17 cellular contexts compared by ENCODE assay signal in the genomic region with DNA sequence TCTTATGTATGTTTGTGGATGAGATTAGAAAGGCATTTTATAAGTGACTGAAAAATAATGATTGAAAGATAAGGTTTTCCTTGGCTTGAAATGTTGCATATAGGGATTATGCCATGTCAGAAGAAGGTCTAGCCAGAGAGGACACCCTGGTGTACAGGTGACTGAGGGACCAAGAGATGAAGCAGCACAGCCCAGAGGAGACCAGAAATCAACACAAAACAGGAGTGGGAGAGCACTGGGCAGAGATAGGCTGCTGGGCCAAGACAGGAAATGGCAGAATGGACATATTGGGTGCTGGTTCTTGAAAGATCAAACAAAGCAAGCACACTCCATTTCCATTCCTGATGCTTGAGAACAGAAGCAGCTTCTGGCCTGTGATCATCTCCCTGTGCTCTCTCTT. TPM values are rescaled to one million over a fixed set of nuclear protein-coding genes. Genes with fewer than 3 reads are reported as not detected.
DNase-seq lines count a peak whose midpoint lies in the region; ATAC-seq and TF ChIP-seq lines count a peak whose summit lies in the region.
"Had no signal": no experiment of that assay in that cellular context is flagged by ENCODE, and none has a peak within 500 bp of the region (broad histone marks: within the 10 kb centered on the region; RNA-seq: fewer than 3 reads in every experiment).

No MANE protein-coding gene starts in this region.

- DNase-seq in DMS53 (lab: John Stamatoyannopoulos, UW): peak; percentile 17
- no peak for DNase-seq in DMS53 treated with DMSO at 0.1 percent for 48 hours (lab: John Stamatoyannopoulos, UW; ENCODE audit: unreplicated experiment)
- DNase-seq in Karpas-422: no peak
- DNase-seq in SK-N-SH: no peak
- no peak for DNase-seq in osteoblast (ENCODE audit: insufficient read length, low spot score, missing footprints)
- DNase-seq in tibial artery: no peak
- DNase-seq: Caco-2, DMS79, NCI-H1092 treated with DMSO at 0.1 percent for 48 hours, NCI-H1694, NCI-H2171, SJCRH30 had no signal

- POLR2A ChIA-PET in SK-N-SH (lab: Yijun Ruan, JAX): no interaction called here

- H3K4me3 ChIP-seq in Karpas-422 (ENCODE audit: low read length) (no peak overlapping the region), SK-N-SH (ENCODE audit: low read depth in 2 of 2, low read length in 1 of 2) (peak overlapping the region in 1 of 2 experiments; percentile 26; a peak in 1 of 4 replicates), osteoblast (ENCODE audit: insufficient read depth, low read length) (no peak overlapping the region), tibial artery (no peak overlapping the region)
- H3K4me3 ChIP-seq: HAP-1, SJCRH30 had no signal

- intact Hi-C loops in tibial artery (cut with DNase I; ENCODE audit: low total_unique reads): no loop called here

- H3K79me2 ChIP-seq in Karpas-422 (ENCODE audit: low read length): no peaks in the 10 kb centered on the region
- H3K79me2 ChIP-seq in SK-N-SH (ENCODE audit: insufficient read depth): no peaks in the 10 kb centered on the region
- no peaks in the 10 kb centered on the region for H3K79me2 ChIP-seq in osteoblast (ENCODE audit: insufficient read depth, low read length)

- H3K4me1 ChIP-seq in Karpas-422 (ENCODE audit: low read length) (peaks cover 5% of the 10 kb centered on the region), SK-N-SH (ENCODE audit: control insufficient read depth in 1 of 2, insufficient read depth in 2 of 2, low read depth in 1 of 2, low read length in 1 of 2) (peaks cover 0 to 5% of the 10 kb centered on the region in 2 experiments; a peak in 1 of 4 replicates), osteoblast (ENCODE audit: insufficient read depth, low read length) (peaks cover 3% of the 10 kb centered on the region), tibial artery (peaks cover 0 to 7% (median 0%) of the 10 kb centered on the region in 4 donors)
- H3K4me1 ChIP-seq: Caco-2, HAP-1, SJCRH30 had no signal

- no peak for ATAC-seq in GM19351 (IDR thresholded peaks at IDR 0.05; ENCODE audit: unreplicated experiment)
- no peak for ATAC-seq in HG03159 (IDR thresholded peaks at IDR 0.05; ENCODE audit: unreplicated experiment)

- no peak overlapping the region for H3K4me2 ChIP-seq in Karpas-422 (ENCODE audit: low read depth, low read length, poor library complexity, severe bottlenecking)
- H3K4me2 ChIP-seq in SK-N-SH: peak overlapping the region; percentile 56
- H3K4me2 ChIP-seq in osteoblast (ENCODE audit: insufficient read depth, low read length): no peak overlapping the region

- CTCF ChIA-PET in SK-N-SH (lab: Yijun Ruan, JAX): no interaction called here

- H3K9me3 ChIP-seq in Karpas-422 (ENCODE audit: low read length) (no peaks in the 10 kb centered on the region), SK-N-SH (no peaks in the 10 kb centered on the region), osteoblast (ENCODE audit: low read depth, low read length) (no peaks in the 10 kb centered on the region), tibial artery (no peaks in the 10 kb centered on the region)
- H3K9me3 ChIP-seq: Caco-2, HAP-1, SJCRH30 had no signal

- peaks cover 7% of the 10 kb centered on the region for H3F3A ChIP-seq in SK-N-SH (replicated peaks; ENCODE audit: insufficient read depth)

- H3K9me2 ChIP-seq in Karpas-422 (replicated peaks; ENCODE audit: insufficient read depth, low read length): no peaks in the 10 kb centered on the region
- H3K9me2 ChIP-seq in SK-N-SH: no peaks in the 10 kb centered on the region

- TF ChIP-seq EP300 in SK-N-SH (IDR thresholded peaks at IDR 0.05; ENCODE audit: borderline replicate concordance in 1 of 2, low read depth in 1 of 2, low read length in 1 of 2): no peak

- H4K20me1 ChIP-seq in Karpas-422 (ENCODE audit: insufficient read depth, low read depth, low read length) (no peaks in the 10 kb centered on the region), SK-N-SH (ENCODE audit: insufficient read depth) (no peaks in the 10 kb centered on the region), osteoblast (ENCODE audit: insufficient read depth, low read length) (no peaks in the 10 kb centered on the region)

- TF ChIP-seq CTCF in SK-N-SH (IDR thresholded peaks at IDR 0.05) (no peak), osteoblast (IDR thresholded peaks at IDR 0.05; ENCODE audit: extremely low read depth, low read depth, low read length) (no peak), tibial artery (IDR thresholded peaks at IDR 0.05) (no peak)

- H2AFZ ChIP-seq in Karpas-422 (ENCODE audit: low read length): peak overlapping the region; percentile 12; the same call in 1 of the 2 replicates
- H2AFZ ChIP-seq in SK-N-SH (ENCODE audit: low read depth): peak overlapping the region; percentile 42
- peak overlapping the region; percentile 4 for H2AFZ ChIP-seq in osteoblast (ENCODE audit: low read length)

- H3K9ac ChIP-seq in Karpas-422 (ENCODE audit: low read length): no peak overlapping the region
- H3K9ac ChIP-seq in SK-N-SH: no peak overlapping the region

- no peak for TF ChIP-seq RAD21 in SK-N-SH (IDR thresholded peaks at IDR 0.05; ENCODE audit: low read length)

- no peaks in the 10 kb centered on the region for H3K36me3 ChIP-seq in Karpas-422 (ENCODE audit: insufficient read depth, low read length)
- H3K36me3 ChIP-seq in SK-N-SH (replicated peaks in 1 of 2; ENCODE audit: control insufficient read depth in 1 of 2, insufficient read depth in 2 of 2, low read length in 1 of 2): no peaks in the 10 kb centered on the region
- no peaks in the 10 kb centered on the region for H3K36me3 ChIP-seq in osteoblast (ENCODE audit: insufficient read depth, low read length)
- H3K36me3 ChIP-seq in tibial artery: no peaks in the 10 kb centered on the region
- H3K36me3 ChIP-seq: HAP-1, SJCRH30 had no signal

- H3K27ac ChIP-seq in Karpas-422 (ENCODE audit: low read length): no peak overlapping the region
- peak overlapping the region; percentile 12 to 30; a peak in 2 of 4 replicates for H3K27ac ChIP-seq in SK-N-SH (ENCODE audit: low read depth in 2 of 2, low read length in 1 of 2)
- peak overlapping the region; percentile 6 for H3K27ac ChIP-seq in osteoblast (ENCODE audit: low read depth, low read length)
- H3K27ac ChIP-seq in tibial artery: no peak overlapping the region
- H3K27ac ChIP-seq: 22Rv1, RWPE1, SJCRH30 had no signal

- 0 out of 2 replicates have a peak, but pooled peaks cover 3% of the 10 kb centered on the region for H3K27me3 ChIP-seq in Karpas-422 (ENCODE audit: low read length)
- no peaks in the 10 kb centered on the region for H3K27me3 ChIP-seq in SK-N-SH (ENCODE audit: insufficient read depth)
- no peaks in the 10 kb centered on the region for H3K27me3 ChIP-seq in osteoblast (ENCODE audit: insufficient read depth, low read length)
- H3K27me3 ChIP-seq in tibial artery: no peaks in the 10 kb centered on the region
- H3K27me3 ChIP-seq: SJCRH30 had no signal

TF ChIP-seq in SK-N-SH, 30 proteins besides CTCF, POLR2A, EP300 and RAD21 (continues in another document):
- TF ChIP-seq TAF1 (IDR thresholded peaks at IDR 0.05; ENCODE audit: borderline replicate concordance, low read depth, low read length): no peak
- no peak for TF ChIP-seq MAX (IDR thresholded peaks at IDR 0.05; ENCODE audit: low read depth)
- no peak for TF ChIP-seq EZH2phosphoT487 (IDR thresholded peaks at IDR 0.05; ENCODE audit: borderline replicate concordance, low read depth)
- no peak for TF ChIP-seq RXRA (IDR thresholded peaks at IDR 0.05; ENCODE audit: borderline replicate concordance, low read depth)
- TF ChIP-seq MXI1 (IDR thresholded peaks at IDR 0.05; ENCODE audit: low read depth, low read length): no peak
- TF ChIP-seq NFIC (IDR thresholded peaks at IDR 0.05; ENCODE audit: borderline replicate concordance): no peak
- TF ChIP-seq, protein P1, sequence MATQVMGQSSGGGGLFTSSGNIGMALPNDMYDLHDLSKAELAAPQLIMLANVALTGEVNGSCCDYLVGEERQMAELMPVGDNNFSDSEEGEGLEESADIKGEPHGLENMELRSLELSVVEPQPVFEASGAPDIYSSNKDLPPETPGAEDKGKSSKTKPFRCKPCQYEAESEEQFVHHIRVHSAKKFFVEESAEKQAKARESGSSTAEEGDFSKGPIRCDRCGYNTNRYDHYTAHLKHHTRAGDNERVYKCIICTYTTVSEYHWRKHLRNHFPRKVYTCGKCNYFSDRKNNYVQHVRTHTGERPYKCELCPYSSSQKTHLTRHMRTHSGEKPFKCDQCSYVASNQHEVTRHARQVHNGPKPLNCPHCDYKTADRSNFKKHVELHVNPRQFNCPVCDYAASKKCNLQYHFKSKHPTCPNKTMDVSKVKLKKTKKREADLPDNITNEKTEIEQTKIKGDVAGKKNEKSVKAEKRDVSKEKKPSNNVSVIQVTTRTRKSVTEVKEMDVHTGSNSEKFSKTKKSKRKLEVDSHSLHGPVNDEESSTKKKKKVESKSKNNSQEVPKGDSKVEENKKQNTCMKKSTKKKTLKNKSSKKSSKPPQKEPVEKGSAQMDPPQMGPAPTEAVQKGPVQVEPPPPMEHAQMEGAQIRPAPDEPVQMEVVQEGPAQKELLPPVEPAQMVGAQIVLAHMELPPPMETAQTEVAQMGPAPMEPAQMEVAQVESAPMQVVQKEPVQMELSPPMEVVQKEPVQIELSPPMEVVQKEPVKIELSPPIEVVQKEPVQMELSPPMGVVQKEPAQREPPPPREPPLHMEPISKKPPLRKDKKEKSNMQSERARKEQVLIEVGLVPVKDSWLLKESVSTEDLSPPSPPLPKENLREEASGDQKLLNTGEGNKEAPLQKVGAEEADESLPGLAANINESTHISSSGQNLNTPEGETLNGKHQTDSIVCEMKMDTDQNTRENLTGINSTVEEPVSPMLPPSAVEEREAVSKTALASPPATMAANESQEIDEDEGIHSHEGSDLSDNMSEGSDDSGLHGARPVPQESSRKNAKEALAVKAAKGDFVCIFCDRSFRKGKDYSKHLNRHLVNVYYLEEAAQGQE (IDR thresholded peaks at IDR 0.05; ENCODE audit: low read depth, low read length): no peak
- TF ChIP-seq GATA2 (CRISPR knock-in tag; IDR thresholded peaks at IDR 0.05): no peak
- TF ChIP-seq SIN3A (IDR thresholded peaks at IDR 0.05; ENCODE audit: borderline replicate concordance, low read depth, low read length): no peak
- TF ChIP-seq CHD2 (IDR thresholded peaks at IDR 0.05; ENCODE audit: low read length, partially characterized antibody): no peak

RNA-seq across cellular contexts. Expression of gene FRMD6, which starts 24.4 kb away (rescaled TPM):
- 0.37 and 1.1 TPM in 2 replicates for total RNA-seq in Karpas-422 (2014; rRNA removed; shearing (Covaris generic); ENCODE audit: low replicate concordance)
- polyA plus RNA-seq in SK-N-SH (2012; rRNA removed): 147 and 169 TPM in 2 replicates
- 125 and 136 TPM in 2 replicates for polyA plus RNA-seq in SK-N-SH (2012; cell fraction: cytosol; rRNA removed)
- polyA plus RNA-seq in SK-N-SH (2012; cell fraction: nucleus; rRNA removed): 171 and 281 TPM in 2 replicates
- total RNA-seq in osteoblast: 584 and 701 TPM in 2 replicates

Comparison
In these comparisons a context has a peak if more than half of its experiments do, and no peak if none do; other contexts are left out.
1. H3K27ac ChIP-seq: peak in SK-N-SH (2 of 2) and osteoblast (single experiment); none in Karpas-422 (single experiment) and tibial artery (0 of 2).
2. RNA of gene FRMD6, which starts 24.4 kb away (total RNA-seq): 584 to 701 TPM in osteoblast; 0.37 to 1.1 TPM in Karpas-422; every median in the first group is over 100 times any median in the second.
3. Peak in every context shown above with its lines, with median percentiles within 50 percentile points of each other: H2AFZ ChIP-seq.